8 cellular contexts compared by ENCODE assay signal in genomic region chrX:119791437-119792231, GRCh38. TPM values are rescaled to one million over a fixed set of nuclear protein-coding genes. Genes with fewer than 3 reads are reported as not detected.
A peak's percentile ranks its signal among the peaks of the same experiment; 100 is the strongest.
DNase-seq lines count a peak whose midpoint lies in the region; ATAC-seq and TF ChIP-seq lines count a peak whose summit lies in the region.

TSS of gene RPL39 (minus strand) at chrX:119791630. CDS start at chrX:119791576, 54 bp downstream.

- H3K36me3 ChIP-seq in SK-N-SH (replicated peaks in 1 of 2; ENCODE audit: control insufficient read depth in 1 of 2, insufficient read depth in 2 of 2, low read length in 1 of 2): peaks cover 26 to 32% of the 10 kb centered on the region in 2 experiments
- H3K36me3 ChIP-seq in suprapubic skin: peaks cover 2% of the 10 kb centered on the region

- peaks cover 18% of the 10 kb centered on the region for H3F3A ChIP-seq in SK-N-SH (replicated peaks; ENCODE audit: insufficient read depth)

- H3K79me2 ChIP-seq in SK-N-SH (ENCODE audit: insufficient read depth): peaks cover 53% of the 10 kb centered on the region

- ATAC-seq in HG02610 (IDR thresholded peaks at IDR 0.05; ENCODE audit: unreplicated experiment): peak; percentile 93

- TF ChIP-seq EP300 in SK-N-SH (IDR thresholded peaks at IDR 0.05; ENCODE audit: borderline replicate concordance in 1 of 2, low read depth in 1 of 2, low read length in 1 of 2) (peak in 1 of 2 experiments; percentile 33; a peak in 1 of 4 replicates), suprapubic skin (IDR thresholded peaks at IDR 0.05) (no peak)

- H3K4me1 ChIP-seq in SK-N-SH (ENCODE audit: control insufficient read depth in 1 of 2, insufficient read depth in 2 of 2, low read depth in 1 of 2, low read length in 1 of 2) (peaks cover 3 to 8% of the 10 kb centered on the region in 2 experiments; a peak in 1 of 4 replicates), suprapubic skin (peaks cover 27% of the 10 kb centered on the region)

- H3K4me2 ChIP-seq in SK-N-SH: peak within 1 kb of the TSS; percentile 87

- TF ChIP-seq RAD21 in SK-N-SH (IDR thresholded peaks at IDR 0.05; ENCODE audit: low read length): no peak

- H3K9ac ChIP-seq in SK-N-SH: peak within 1 kb of the TSS; percentile 95

- H4K20me1 ChIP-seq in SK-N-SH (ENCODE audit: insufficient read depth): peaks cover 45% of the 10 kb centered on the region

- H3K9me3 ChIP-seq in SK-N-SH (no peaks in the 10 kb centered on the region), suprapubic skin (no peaks in the 10 kb centered on the region)

- H3K4me3 ChIP-seq in SK-N-SH (ENCODE audit: low read depth in 2 of 2, low read length in 1 of 2) (peak within 1 kb of the TSS; percentile 75 to 95), suprapubic skin (peak within 1 kb of the TSS; percentile 68)

- CTCF ChIA-PET in GM10248 (lab: Yijun Ruan, JAX) (interaction anchor here (0.7 to 1.9 kb wide), 8 partner anchors 11 to 322 kb away, joined by 3 to 4 read pairs (median 3); no protein-coding TSS in a partner anchor), SK-N-SH (lab: Yijun Ruan, JAX) (interaction anchor here (1.1 kb wide), 1 partner anchor 91 kb away, joined by 6 read pairs; no protein-coding TSS in a partner anchor)

- H3K9me2 ChIP-seq in SK-N-SH: no peaks in the 10 kb centered on the region

- H3K27me3 ChIP-seq in SK-N-SH (ENCODE audit: insufficient read depth) (no peaks in the 10 kb centered on the region), suprapubic skin (no peaks in the 10 kb centered on the region)

- POLR2A ChIA-PET in GM10248 (lab: Yijun Ruan, JAX) (interaction anchor here (0.5 to 1.9 kb wide), 30 partner anchors 11 to 324 kb away, joined by 3 to 27 read pairs (median 4); partner anchors contain the start of genes NDUFA1, NKRF, RNF113A and SEPTIN6), SK-N-SH (lab: Yijun Ruan, JAX) (interaction anchor here (0.6 to 2.1 kb wide), 18 partner anchors 9 to 279 kb away, joined by 3 to 37 read pairs (median 4); partner anchors contain the start of genes NDUFA1, RNF113A, SEPTIN6 and SOWAHD)

- TF ChIP-seq CTCF in GM10248 (IDR thresholded peaks at IDR 0.05; ENCODE audit: control extremely low read depth, extremely low read depth, low read depth, missing control alignments) (no peak), SK-N-SH (IDR thresholded peaks at IDR 0.05) (no peak), suprapubic skin (IDR thresholded peaks at IDR 0.05) (no peak)

- TF ChIP-seq POLR2A in suprapubic skin (IDR thresholded peaks at IDR 0.05): peak; percentile 47 to 59

- DNase-seq in GM10248 (ENCODE audit: extremely low spot score) (peak; percentile 80), NCI-H1092 (lab: John Stamatoyannopoulos, UW) (peak; percentile 95), SK-N-SH (peak; percentile 83), germinal center (ENCODE audit: low spot score) (peak; percentile 75), occipital lobe (lab: John Stamatoyannopoulos, UW) (peak; percentile 73), suprapubic skin (ENCODE audit: low spot score in 2 of 2) (peak; percentile 86 to 89)
- DNase-seq in activated naive CD4-positive, alpha-beta T cell treated with anti-CD3 and anti-CD28 coated beads, Interleukin-2, amount 50 U/mL, for 16 hours: peak; percentile 81

- H3K27ac ChIP-seq in SK-N-SH (ENCODE audit: low read depth in 2 of 2, low read length in 1 of 2): peak within 1 kb of the TSS; percentile 91 to 98
- peak within 1 kb of the TSS; percentile 93 for H3K27ac ChIP-seq in suprapubic skin

- WGBS in SK-N-SH (ENCODE audit: low lambda C conversion rate): 0% methylated on average over 41 of the region's 58 CpGs
- 39% methylated on average over 49 of the region's 58 CpGs for WGBS in suprapubic skin

- H2AFZ ChIP-seq in SK-N-SH (ENCODE audit: low read depth): peak within 1 kb of the TSS; percentile 94

TF ChIP-seq in SK-N-SH, 30 proteins besides CTCF, POLR2A, EP300 and RAD21:
- TF ChIP-seq TAF1 (IDR thresholded peaks at IDR 0.05; ENCODE audit: borderline replicate concordance, low read depth, low read length) (peak; percentile 93), GABPA (IDR thresholded peaks at IDR 0.05; ENCODE audit: low read depth) (peak; percentile 80), RFX5 (IDR thresholded peaks at IDR 0.05; ENCODE audit: low read length) (no peak), SIN3A (IDR thresholded peaks at IDR 0.05; ENCODE audit: borderline replicate concordance, low read depth, low read length) (peak; percentile 63; the same call in 1 of the 2 replicates), JUND (IDR thresholded peaks at IDR 0.05) (no peak), POLR2AphosphoS5 (IDR thresholded peaks at IDR 0.05; ENCODE audit: low read depth, low read length) (peak; percentile 97), ELF1 (IDR thresholded peaks at IDR 0.05) (peak; percentile 70), MXI1 (IDR thresholded peaks at IDR 0.05; ENCODE audit: low read depth, low read length) (peak; percentile 69; the same call in 1 of the 2 replicates), CHD2 (IDR thresholded peaks at IDR 0.05; ENCODE audit: low read length, partially characterized antibody) (peak; percentile 9), YY1 (IDR thresholded peaks at IDR 0.05; ENCODE audit: low read depth) (peak; percentile 90), SMC3 (IDR thresholded peaks at IDR 0.05; ENCODE audit: low read depth, low read length) (no peak; the same call in 1 of the 2 replicates), TCF12 (IDR thresholded peaks at IDR 0.05) (no peak), REST (IDR thresholded peaks at IDR 0.05; ENCODE audit: low read depth, low read length) (peak; percentile 62; the same call in 1 of the 2 replicates), USF1 (IDR thresholded peaks at IDR 0.05; ENCODE audit: borderline replicate concordance, low read depth) (peak; percentile 19; the same call in 1 of the 2 replicates), NFIC (IDR thresholded peaks at IDR 0.05; ENCODE audit: borderline replicate concordance) (0 out of 2 replicates have a peak, but pooled peaks have one; percentile 10)
- TF ChIP-seq, protein P1, sequence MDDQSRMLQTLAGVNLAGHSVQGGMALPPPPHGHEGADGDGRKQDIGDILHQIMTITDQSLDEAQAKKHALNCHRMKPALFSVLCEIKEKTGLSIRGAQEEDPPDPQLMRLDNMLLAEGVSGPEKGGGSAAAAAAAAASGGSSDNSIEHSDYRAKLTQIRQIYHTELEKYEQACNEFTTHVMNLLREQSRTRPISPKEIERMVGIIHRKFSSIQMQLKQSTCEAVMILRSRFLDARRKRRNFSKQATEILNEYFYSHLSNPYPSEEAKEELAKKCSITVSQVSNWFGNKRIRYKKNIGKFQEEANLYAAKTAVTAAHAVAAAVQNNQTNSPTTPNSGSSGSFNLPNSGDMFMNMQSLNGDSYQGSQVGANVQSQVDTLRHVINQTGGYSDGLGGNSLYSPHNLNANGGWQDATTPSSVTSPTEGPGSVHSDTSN (IDR thresholded peaks at IDR 0.05): peak; percentile 70
- TF ChIP-seq, protein P2, sequence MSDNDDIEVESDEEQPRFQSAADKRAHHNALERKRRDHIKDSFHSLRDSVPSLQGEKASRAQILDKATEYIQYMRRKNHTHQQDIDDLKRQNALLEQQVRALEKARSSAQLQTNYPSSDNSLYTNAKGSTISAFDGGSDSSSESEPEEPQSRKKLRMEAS (IDR thresholded peaks at IDR 0.05; ENCODE audit: low read depth): peak; percentile 92

RNA-seq across cellular contexts. Expression of gene RPL39, which starts in this region (rescaled TPM):
- 4,443 and 5,368 TPM in 2 replicates for polyA plus RNA-seq in SK-N-SH (2012; rRNA removed)
- 7,639 and 8,806 TPM in 2 replicates for polyA plus RNA-seq in SK-N-SH (2012; cell fraction: cytosol; rRNA removed)
- 475 and 761 TPM in 2 replicates for polyA plus RNA-seq in SK-N-SH (2012; cell fraction: nucleus; rRNA removed)
- total RNA-seq in occipital lobe (2,835 TPM), suprapubic skin (1,000 to 10,000 TPM; 1,738 to 4,612 (median 3,853) TPM)

Comparison
In these comparisons a context has a peak if more than half of its experiments do, and no peak if none do; other contexts are left out.
1. Peak in every context shown above with its lines: DNase-seq, ATAC-seq, H3K4me3 ChIP-seq and H3K27ac ChIP-seq.